In genomic region chr6:95551678-95552324, GRCh38 we compare ENCODE assay signal across 20 cellular contexts.
"Had no signal": no experiment of that assay in that cellular context is flagged by ENCODE, and none has a peak within 500 bp of the region (broad histone marks: within the 10 kb centered on the region; RNA-seq: fewer than 3 reads in every experiment).

No MANE protein-coding gene starts in this region.

- H3K27me3 ChIP-seq: esophagus squamous epithelium, neutrophil, spleen, testis, tibial nerve, upper lobe of right lung, vagina had no signal

- H3K36me3 ChIP-seq: esophagus squamous epithelium, neutrophil, upper lobe of right lung, vagina had no signal

- H3K4me3 ChIP-seq: esophagus squamous epithelium, mucosa of descending colon, spleen, testis, tibial nerve, upper lobe of right lung, vagina had no signal

- DNase-seq: effector memory CD4-positive, alpha-beta T cell; esophagus squamous epithelium; foreskin fibroblast; head of caudate nucleus; hippocampal formation; kidney glomerular epithelial cell; mammary epithelial cell; mucosa of descending colon; naive thymus-derived CD8-positive, alpha-beta T cell; spleen; stimulated activated CD4-positive, alpha-beta T cell treated with anti-CD3 and anti-CD28 coated beads, Interleukin-15, amount 100 ng/mL, for 24 hours; stimulated activated CD4-positive, alpha-beta T cell treated with anti-CD3 and anti-CD28 coated beads, Interleukin-1b, Interleukin-23, amount 100 ng/mL, for 48 hours; stimulated activated CD4-positive, alpha-beta T cell treated with anti-CD3 and anti-CD28 coated beads, Interleukin-4, amount 100 ng/mL, for 24 hours; testis; upper lobe of right lung had no signal

- H3K4me1 ChIP-seq: esophagus squamous epithelium, spleen, testis, tibial nerve, upper lobe of right lung, vagina had no signal

- ATAC-seq: mucosa of descending colon; naive thymus-derived CD8-positive, alpha-beta T cell; stimulated activated memory B cell treated with anti-CD40 and anti-IgM and Interleukin-4, amounts not matched to agents 10 μg/mL and 1 μg/mL and 100 μg/mL, for 72 hours; upper lobe of right lung had no signal

- H3K9me3 ChIP-seq: esophagus squamous epithelium, mucosa of descending colon, neutrophil, testis, upper lobe of right lung, vagina had no signal

- H3K27ac ChIP-seq: epithelial cell of prostate, esophagus squamous epithelium, neutrophil, spleen, upper lobe of right lung, vagina had no signal
